1 cellular context compared by ENCODE assay signal in the genomic region with DNA sequence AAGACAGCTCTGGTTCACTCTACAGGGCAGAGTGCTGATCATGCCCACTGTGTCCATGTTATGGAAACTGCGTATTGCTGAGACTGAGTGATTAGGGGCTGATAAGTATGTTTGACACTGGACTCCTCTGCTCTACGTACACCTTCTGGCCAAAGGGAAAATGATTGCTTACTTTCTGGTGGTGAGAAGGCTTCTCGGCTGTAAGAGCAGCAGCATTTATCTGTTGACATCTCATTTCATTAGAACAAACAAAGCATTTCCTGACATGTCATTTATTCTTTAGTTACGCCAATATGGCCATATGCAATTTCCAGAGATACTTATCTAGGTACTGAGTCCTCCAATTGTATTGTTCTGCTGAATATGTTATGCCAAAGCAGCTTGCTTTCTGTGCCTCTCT.
A peak's percentile ranks its signal among the peaks of the same experiment; 100 is the strongest.
TF ChIP-seq lines count a peak whose summit lies in the region.

No MANE protein-coding gene starts in this region.

TF ChIP-seq in HepG2, 621 proteins besides CTCF, POLR2A, EP300 and RAD21 (continued from another document and continues in another):
- TF ChIP-seq, protein P1, sequence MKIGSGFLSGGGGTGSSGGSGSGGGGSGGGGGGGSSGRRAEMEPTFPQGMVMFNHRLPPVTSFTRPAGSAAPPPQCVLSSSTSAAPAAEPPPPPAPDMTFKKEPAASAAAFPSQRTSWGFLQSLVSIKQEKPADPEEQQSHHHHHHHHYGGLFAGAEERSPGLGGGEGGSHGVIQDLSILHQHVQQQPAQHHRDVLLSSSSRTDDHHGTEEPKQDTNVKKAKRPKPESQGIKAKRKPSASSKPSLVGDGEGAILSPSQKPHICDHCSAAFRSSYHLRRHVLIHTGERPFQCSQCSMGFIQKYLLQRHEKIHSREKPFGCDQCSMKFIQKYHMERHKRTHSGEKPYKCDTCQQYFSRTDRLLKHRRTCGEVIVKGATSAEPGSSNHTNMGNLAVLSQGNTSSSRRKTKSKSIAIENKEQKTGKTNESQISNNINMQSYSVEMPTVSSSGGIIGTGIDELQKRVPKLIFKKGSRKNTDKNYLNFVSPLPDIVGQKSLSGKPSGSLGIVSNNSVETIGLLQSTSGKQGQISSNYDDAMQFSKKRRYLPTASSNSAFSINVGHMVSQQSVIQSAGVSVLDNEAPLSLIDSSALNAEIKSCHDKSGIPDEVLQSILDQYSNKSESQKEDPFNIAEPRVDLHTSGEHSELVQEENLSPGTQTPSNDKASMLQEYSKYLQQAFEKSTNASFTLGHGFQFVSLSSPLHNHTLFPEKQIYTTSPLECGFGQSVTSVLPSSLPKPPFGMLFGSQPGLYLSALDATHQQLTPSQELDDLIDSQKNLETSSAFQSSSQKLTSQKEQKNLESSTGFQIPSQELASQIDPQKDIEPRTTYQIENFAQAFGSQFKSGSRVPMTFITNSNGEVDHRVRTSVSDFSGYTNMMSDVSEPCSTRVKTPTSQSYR (CRISPR knock-in tag; IDR thresholded peaks at IDR 0.05; ENCODE audit: borderline replicate concordance): no peak
- TF ChIP-seq RBFOX2 (IDR thresholded peaks at IDR 0.05; ENCODE audit: low read depth, low read length) (no peak), ZNF543 (CRISPR knock-in tag; IDR thresholded peaks at IDR 0.05) (no peak), TBL1XR1 (IDR thresholded peaks at IDR 0.05; ENCODE audit: borderline replicate concordance, low read length, partially characterized antibody) (no peak), HOXA3 (CRISPR knock-in tag; IDR thresholded peaks at IDR 0.05) (no peak; the same call in 1 of the 2 replicates), ZNF564 (CRISPR knock-in tag; IDR thresholded peaks at IDR 0.05) (no peak), SAP130 (CRISPR knock-in tag; IDR thresholded peaks at IDR 0.05; ENCODE audit: low read depth) (peak; percentile 79), HDAC2 (CRISPR knock-in tag; IDR thresholded peaks at IDR 0.05) (peak; percentile 68; the same call in 1 of the 2 replicates), FOXA3 (CRISPR knock-in tag; IDR thresholded peaks at IDR 0.05) (peak; percentile 77), KLF16 (CRISPR knock-in tag; IDR thresholded peaks at IDR 0.05) (no peak), AGO2 (optimal IDR thresholded peaks at IDR 0.05; ENCODE audit: low read depth, low read length) (no peak), ZNF451 (CRISPR knock-in tag; IDR thresholded peaks at IDR 0.05) (no peak), SP4 (CRISPR knock-in tag; IDR thresholded peaks at IDR 0.05) (0 out of 2 replicates have a peak, but pooled peaks have one; percentile 38), ZNF335 (CRISPR knock-in tag; IDR thresholded peaks at IDR 0.05) (no peak), ZNF292 (CRISPR knock-in tag; IDR thresholded peaks at IDR 0.05; ENCODE audit: borderline replicate concordance, low read depth) (no peak), HNRNPK (IDR thresholded peaks at IDR 0.05; ENCODE audit: low read depth, low read length, poor library complexity, severe bottlenecking) (no peak), ARNT2 (CRISPR knock-in tag; IDR thresholded peaks at IDR 0.05; ENCODE audit: low read depth) (no peak), ZNF607 (CRISPR knock-in tag; IDR thresholded peaks at IDR 0.05; ENCODE audit: borderline replicate concordance) (no peak), ZNF709 (CRISPR knock-in tag; IDR thresholded peaks at IDR 0.05) (no peak), GZF1 (CRISPR knock-in tag; IDR thresholded peaks at IDR 0.05) (no peak), GATA4 (IDR thresholded peaks at IDR 0.05; ENCODE audit: borderline replicate concordance, low read depth) (peak; percentile 52; the same call in 1 of the 2 replicates), NFKBIZ (CRISPR knock-in tag; IDR thresholded peaks at IDR 0.05) (no peak), ZNF331 (CRISPR knock-in tag; IDR thresholded peaks at IDR 0.05) (no peak), ZNF3 (CRISPR knock-in tag; IDR thresholded peaks at IDR 0.05) (no peak), ZFP36 (IDR thresholded peaks at IDR 0.05; ENCODE audit: borderline replicate concordance, low read depth, low read length, partially characterized antibody) (no peak), ZNF570 (CRISPR knock-in tag; IDR thresholded peaks at IDR 0.05; ENCODE audit: borderline replicate concordance) (no peak), REL (CRISPR knock-in tag; conservative IDR thresholded peaks at IDR 0.05) (no peak), ZNF264 (CRISPR knock-in tag; IDR thresholded peaks at IDR 0.05) (no peak), KLF13 (CRISPR knock-in tag; IDR thresholded peaks at IDR 0.05) (no peak), ASH2L (IDR thresholded peaks at IDR 0.05; ENCODE audit: insufficient read length, low read depth, low read length) (no peak), ZBTB8A (CRISPR knock-in tag; IDR thresholded peaks at IDR 0.05; ENCODE audit: borderline replicate concordance, low read depth) (no peak), NPAS2 (CRISPR knock-in tag; IDR thresholded peaks at IDR 0.05; ENCODE audit: borderline replicate concordance) (no peak), MIER2 (CRISPR knock-in tag; IDR thresholded peaks at IDR 0.05) (no peak)
- TF ChIP-seq, protein P2, sequence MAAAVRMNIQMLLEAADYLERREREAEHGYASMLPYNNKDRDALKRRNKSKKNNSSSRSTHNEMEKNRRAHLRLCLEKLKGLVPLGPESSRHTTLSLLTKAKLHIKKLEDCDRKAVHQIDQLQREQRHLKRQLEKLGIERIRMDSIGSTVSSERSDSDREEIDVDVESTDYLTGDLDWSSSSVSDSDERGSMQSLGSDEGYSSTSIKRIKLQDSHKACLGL (CRISPR knock-in tag; IDR thresholded peaks at IDR 0.05): no peak
- TF ChIP-seq, protein P3, sequence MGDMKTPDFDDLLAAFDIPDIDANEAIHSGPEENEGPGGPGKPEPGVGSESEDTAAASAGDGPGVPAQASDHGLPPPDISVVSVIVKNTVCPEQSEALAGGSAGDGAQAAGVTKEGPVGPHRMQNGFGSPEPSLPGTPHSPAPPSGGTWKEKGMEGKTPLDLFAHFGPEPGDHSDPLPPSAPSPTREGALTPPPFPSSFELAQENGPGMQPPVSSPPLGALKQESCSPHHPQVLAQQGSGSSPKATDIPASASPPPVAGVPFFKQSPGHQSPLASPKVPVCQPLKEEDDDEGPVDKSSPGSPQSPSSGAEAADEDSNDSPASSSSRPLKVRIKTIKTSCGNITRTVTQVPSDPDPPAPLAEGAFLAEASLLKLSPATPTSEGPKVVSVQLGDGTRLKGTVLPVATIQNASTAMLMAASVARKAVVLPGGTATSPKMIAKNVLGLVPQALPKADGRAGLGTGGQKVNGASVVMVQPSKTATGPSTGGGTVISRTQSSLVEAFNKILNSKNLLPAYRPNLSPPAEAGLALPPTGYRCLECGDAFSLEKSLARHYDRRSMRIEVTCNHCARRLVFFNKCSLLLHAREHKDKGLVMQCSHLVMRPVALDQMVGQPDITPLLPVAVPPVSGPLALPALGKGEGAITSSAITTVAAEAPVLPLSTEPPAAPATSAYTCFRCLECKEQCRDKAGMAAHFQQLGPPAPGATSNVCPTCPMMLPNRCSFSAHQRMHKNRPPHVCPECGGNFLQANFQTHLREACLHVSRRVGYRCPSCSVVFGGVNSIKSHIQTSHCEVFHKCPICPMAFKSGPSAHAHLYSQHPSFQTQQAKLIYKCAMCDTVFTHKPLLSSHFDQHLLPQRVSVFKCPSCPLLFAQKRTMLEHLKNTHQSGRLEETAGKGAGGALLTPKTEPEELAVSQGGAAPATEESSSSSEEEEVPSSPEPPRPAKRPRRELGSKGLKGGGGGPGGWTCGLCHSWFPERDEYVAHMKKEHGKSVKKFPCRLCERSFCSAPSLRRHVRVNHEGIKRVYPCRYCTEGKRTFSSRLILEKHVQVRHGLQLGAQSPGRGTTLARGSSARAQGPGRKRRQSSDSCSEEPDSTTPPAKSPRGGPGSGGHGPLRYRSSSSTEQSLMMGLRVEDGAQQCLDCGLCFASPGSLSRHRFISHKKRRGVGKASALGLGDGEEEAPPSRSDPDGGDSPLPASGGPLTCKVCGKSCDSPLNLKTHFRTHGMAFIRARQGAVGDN (CRISPR knock-in tag; IDR thresholded peaks at IDR 0.05): no peak
- TF ChIP-seq, protein P4, sequence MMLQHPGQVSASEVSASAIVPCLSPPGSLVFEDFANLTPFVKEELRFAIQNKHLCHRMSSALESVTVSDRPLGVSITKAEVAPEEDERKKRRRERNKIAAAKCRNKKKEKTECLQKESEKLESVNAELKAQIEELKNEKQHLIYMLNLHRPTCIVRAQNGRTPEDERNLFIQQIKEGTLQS (CRISPR knock-in tag; IDR thresholded peaks at IDR 0.05): no peak
- TF ChIP-seq, protein P5, sequence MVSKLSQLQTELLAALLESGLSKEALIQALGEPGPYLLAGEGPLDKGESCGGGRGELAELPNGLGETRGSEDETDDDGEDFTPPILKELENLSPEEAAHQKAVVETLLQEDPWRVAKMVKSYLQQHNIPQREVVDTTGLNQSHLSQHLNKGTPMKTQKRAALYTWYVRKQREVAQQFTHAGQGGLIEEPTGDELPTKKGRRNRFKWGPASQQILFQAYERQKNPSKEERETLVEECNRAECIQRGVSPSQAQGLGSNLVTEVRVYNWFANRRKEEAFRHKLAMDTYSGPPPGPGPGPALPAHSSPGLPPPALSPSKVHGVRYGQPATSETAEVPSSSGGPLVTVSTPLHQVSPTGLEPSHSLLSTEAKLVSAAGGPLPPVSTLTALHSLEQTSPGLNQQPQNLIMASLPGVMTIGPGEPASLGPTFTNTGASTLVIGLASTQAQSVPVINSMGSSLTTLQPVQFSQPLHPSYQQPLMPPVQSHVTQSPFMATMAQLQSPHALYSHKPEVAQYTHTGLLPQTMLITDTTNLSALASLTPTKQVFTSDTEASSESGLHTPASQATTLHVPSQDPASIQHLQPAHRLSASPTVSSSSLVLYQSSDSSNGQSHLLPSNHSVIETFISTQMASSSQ (IDR thresholded peaks at IDR 0.05; ENCODE audit: low read depth): no peak
- TF ChIP-seq, protein P5 (CRISPR knock-in tag; IDR thresholded peaks at IDR 0.05; ENCODE audit: borderline replicate concordance): no peak
- TF ChIP-seq, protein P6, sequence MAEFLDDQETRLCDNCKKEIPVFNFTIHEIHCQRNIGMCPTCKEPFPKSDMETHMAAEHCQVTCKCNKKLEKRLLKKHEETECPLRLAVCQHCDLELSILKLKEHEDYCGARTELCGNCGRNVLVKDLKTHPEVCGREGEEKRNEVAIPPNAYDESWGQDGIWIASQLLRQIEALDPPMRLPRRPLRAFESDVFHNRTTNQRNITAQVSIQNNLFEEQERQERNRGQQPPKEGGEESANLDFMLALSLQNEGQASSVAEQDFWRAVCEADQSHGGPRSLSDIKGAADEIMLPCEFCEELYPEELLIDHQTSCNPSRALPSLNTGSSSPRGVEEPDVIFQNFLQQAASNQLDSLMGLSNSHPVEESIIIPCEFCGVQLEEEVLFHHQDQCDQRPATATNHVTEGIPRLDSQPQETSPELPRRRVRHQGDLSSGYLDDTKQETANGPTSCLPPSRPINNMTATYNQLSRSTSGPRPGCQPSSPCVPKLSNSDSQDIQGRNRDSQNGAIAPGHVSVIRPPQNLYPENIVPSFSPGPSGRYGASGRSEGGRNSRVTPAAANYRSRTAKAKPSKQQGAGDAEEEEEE (CRISPR knock-in tag; IDR thresholded peaks at IDR 0.05; ENCODE audit: borderline replicate concordance): no peak
- TF ChIP-seq, protein P7, sequence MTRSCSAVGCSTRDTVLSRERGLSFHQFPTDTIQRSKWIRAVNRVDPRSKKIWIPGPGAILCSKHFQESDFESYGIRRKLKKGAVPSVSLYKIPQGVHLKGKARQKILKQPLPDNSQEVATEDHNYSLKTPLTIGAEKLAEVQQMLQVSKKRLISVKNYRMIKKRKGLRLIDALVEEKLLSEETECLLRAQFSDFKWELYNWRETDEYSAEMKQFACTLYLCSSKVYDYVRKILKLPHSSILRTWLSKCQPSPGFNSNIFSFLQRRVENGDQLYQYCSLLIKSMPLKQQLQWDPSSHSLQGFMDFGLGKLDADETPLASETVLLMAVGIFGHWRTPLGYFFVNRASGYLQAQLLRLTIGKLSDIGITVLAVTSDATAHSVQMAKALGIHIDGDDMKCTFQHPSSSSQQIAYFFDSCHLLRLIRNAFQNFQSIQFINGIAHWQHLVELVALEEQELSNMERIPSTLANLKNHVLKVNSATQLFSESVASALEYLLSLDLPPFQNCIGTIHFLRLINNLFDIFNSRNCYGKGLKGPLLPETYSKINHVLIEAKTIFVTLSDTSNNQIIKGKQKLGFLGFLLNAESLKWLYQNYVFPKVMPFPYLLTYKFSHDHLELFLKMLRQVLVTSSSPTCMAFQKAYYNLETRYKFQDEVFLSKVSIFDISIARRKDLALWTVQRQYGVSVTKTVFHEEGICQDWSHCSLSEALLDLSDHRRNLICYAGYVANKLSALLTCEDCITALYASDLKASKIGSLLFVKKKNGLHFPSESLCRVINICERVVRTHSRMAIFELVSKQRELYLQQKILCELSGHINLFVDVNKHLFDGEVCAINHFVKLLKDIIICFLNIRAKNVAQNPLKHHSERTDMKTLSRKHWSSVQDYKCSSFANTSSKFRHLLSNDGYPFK (CRISPR knock-in tag; IDR thresholded peaks at IDR 0.05; ENCODE audit: borderline replicate concordance): no peak
- TF ChIP-seq, protein P8, sequence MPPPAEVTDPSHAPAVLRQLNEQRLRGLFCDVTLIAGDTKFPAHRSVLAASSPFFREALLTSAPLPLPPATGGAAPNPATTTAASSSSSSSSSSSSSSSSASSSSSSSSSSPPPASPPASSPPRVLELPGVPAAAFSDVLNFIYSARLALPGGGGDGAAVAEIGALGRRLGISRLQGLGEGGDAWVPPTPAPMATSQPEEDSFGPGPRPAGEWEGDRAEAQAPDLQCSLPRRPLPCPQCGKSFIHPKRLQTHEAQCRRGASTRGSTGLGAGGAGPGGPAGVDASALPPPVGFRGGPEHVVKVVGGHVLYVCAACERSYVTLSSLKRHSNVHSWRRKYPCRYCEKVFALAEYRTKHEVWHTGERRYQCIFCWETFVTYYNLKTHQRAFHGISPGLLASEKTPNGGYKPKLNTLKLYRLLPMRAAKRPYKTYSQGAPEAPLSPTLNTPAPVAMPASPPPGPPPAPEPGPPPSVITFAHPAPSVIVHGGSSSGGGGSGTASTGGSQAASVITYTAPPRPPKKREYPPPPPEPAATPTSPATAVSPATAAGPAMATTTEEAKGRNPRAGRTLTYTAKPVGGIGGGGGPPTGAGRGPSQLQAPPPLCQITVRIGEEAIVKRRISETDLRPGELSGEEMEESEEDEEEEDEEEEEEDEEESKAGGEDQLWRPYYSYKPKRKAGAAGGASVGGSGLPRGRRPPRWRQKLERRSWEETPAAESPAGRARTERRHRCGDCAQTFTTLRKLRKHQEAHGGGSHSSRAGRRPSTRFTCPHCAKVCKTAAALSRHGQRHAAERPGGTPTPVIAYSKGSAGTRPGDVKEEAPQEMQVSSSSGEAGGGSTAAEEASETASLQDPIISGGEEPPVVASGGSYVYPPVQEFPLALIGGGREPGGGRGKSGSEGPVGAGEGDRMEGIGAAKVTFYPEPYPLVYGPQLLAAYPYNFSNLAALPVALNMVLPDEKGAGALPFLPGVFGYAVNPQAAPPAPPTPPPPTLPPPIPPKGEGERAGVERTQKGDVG (CRISPR knock-in tag; IDR thresholded peaks at IDR 0.05; ENCODE audit: borderline replicate concordance): no peak
